Comparison of ENCODE assay signal across 1 cellular context in genomic region chr1:246329900-246330299, GRCh38.
TF ChIP-seq lines count a peak whose summit lies in the region.

No MANE protein-coding gene starts in this region.

TF ChIP-seq in GM12878, 131 proteins besides CTCF, POLR2A, EP300 and RAD21 (continued from another document and continues in another):
- TF ChIP-seq ATF7 (IDR thresholded peaks at IDR 0.05; ENCODE audit: low read depth) (peak; percentile 89), NR2C1 (IDR thresholded peaks at IDR 0.05) (no peak), BACH1 (IDR thresholded peaks at IDR 0.05; ENCODE audit: borderline replicate concordance) (peak; percentile 61; the same call in 1 of the 2 replicates), KDM1A (IDR thresholded peaks at IDR 0.05; ENCODE audit: borderline replicate concordance) (no peak), JUNB (IDR thresholded peaks at IDR 0.05) (peak; percentile 94), ZNF217 (IDR thresholded peaks at IDR 0.05) (0 out of 2 replicates have a peak, but pooled peaks have one; percentile 38), ZZZ3 (IDR thresholded peaks at IDR 0.05; ENCODE audit: control insufficient read depth, insufficient read length, low read depth) (no peak), IKZF2 (IDR thresholded peaks at IDR 0.05) (peak; percentile 94 to 96), HCFC1 (IDR thresholded peaks at IDR 0.05; ENCODE audit: low read length) (no peak), NFYA (IDR thresholded peaks at IDR 0.05; ENCODE audit: borderline replicate concordance, low read depth, low read length) (no peak), BCL3 (IDR thresholded peaks at IDR 0.05; ENCODE audit: borderline replicate concordance, insufficient read depth, low read depth, low read length, poor library complexity, severe bottlenecking) (peak; percentile 64), MTA2 (IDR thresholded peaks at IDR 0.05; ENCODE audit: low read depth) (peak; percentile 98), ZNF622 (IDR thresholded peaks at IDR 0.05) (no peak), ETV6 (conservative IDR thresholded peaks at IDR 0.05 in 1 of 2, IDR thresholded peaks at IDR 0.05 in 1 of 2; ENCODE audit: borderline replicate concordance in 1 of 2, low read depth in 1 of 2) (peak in 1 of 2 experiments; percentile 98; a peak in 2 of 4 replicates), CHD4 (IDR thresholded peaks at IDR 0.05) (no peak), BHLHE40 (IDR thresholded peaks at IDR 0.05; ENCODE audit: borderline replicate concordance in 1 of 2, low read depth in 2 of 2, low read length in 1 of 2) (peak; percentile 26 to 50; a peak in 2 of 4 replicates), POU2F2 (IDR thresholded peaks at IDR 0.05; ENCODE audit: borderline replicate concordance, low read depth, low read length) (no peak), E4F1 (IDR thresholded peaks at IDR 0.05; ENCODE audit: borderline replicate concordance, partially characterized antibody) (no peak), MXI1 (IDR thresholded peaks at IDR 0.05; ENCODE audit: low read depth, low read length) (no peak), RELB (IDR thresholded peaks at IDR 0.05; ENCODE audit: low read depth) (peak; percentile 93), ATF2 (IDR thresholded peaks at IDR 0.05; ENCODE audit: low read length) (peak; percentile 81), BCL11A (IDR thresholded peaks at IDR 0.05; ENCODE audit: low read depth, low read length) (peak; percentile 87), RB1 (IDR thresholded peaks at IDR 0.05; ENCODE audit: borderline replicate concordance) (no peak), ELK1 (IDR thresholded peaks at IDR 0.05; ENCODE audit: low read depth, low read length) (no peak), ZNF207 (IDR thresholded peaks at IDR 0.05; ENCODE audit: borderline replicate concordance) (no peak), USF1 (IDR thresholded peaks at IDR 0.05; ENCODE audit: borderline replicate concordance, extremely low read length, insufficient read depth, low read depth, low read length) (no peak), NBN (IDR thresholded peaks at IDR 0.05) (peak; percentile 80), POLR2AphosphoS2 (IDR thresholded peaks at IDR 0.05; ENCODE audit: low read depth, low read length) (no peak), IRF3 (IDR thresholded peaks at IDR 0.05) (no peak), ATF3 (IDR thresholded peaks at IDR 0.05; ENCODE audit: borderline replicate concordance, extremely low read depth, low read depth, low read length) (no peak), SRF (IDR thresholded peaks at IDR 0.05; ENCODE audit: low read depth in 2 of 2, low read length in 2 of 2) (no peak), HDAC6 (IDR thresholded peaks at IDR 0.05; ENCODE audit: unreplicated experiment) (no peak), TCF12 (IDR thresholded peaks at IDR 0.05; ENCODE audit: low read depth, low read length) (no peak), PBX3 (IDR thresholded peaks at IDR 0.05; ENCODE audit: insufficient replicate concordance, low read depth, low read length) (peak; percentile 18), RCOR1 (conservative IDR thresholded peaks at IDR 0.05; ENCODE audit: low read depth, low read length) (0 out of 2 replicates have a peak, but pooled peaks have one; percentile 32), FOS (IDR thresholded peaks at IDR 0.05; ENCODE audit: borderline replicate concordance, extremely low read depth, insufficient read length) (no peak), STAT3 (IDR thresholded peaks at IDR 0.05; ENCODE audit: low read depth, low read length) (0 out of 2 replicates have a peak, but pooled peaks have one; percentile 25), RAD51 (IDR thresholded peaks at IDR 0.05) (no peak), KLF5 (IDR thresholded peaks at IDR 0.05; ENCODE audit: partially characterized antibody) (no peak), ZNF24 (IDR thresholded peaks at IDR 0.05) (no peak), E2F4 (IDR thresholded peaks at IDR 0.05; ENCODE audit: low read depth, low read length) (no peak), SP1 (IDR thresholded peaks at IDR 0.05; ENCODE audit: low read depth, low read length) (no peak), SPI1 (IDR thresholded peaks at IDR 0.05; ENCODE audit: borderline replicate concordance, insufficient read depth, low read depth, low read length) (no peak; the same call in 1 of the 2 replicates), ZBED1 (IDR thresholded peaks at IDR 0.05; ENCODE audit: borderline replicate concordance) (peak; percentile 88; the same call in 1 of the 2 replicates), E2F8 (IDR thresholded peaks at IDR 0.05; ENCODE audit: low read depth, partially characterized antibody) (no peak), NKRF (conservative IDR thresholded peaks at IDR 0.05) (no peak)
